18 cellular contexts compared by ENCODE assay signal in genomic region chr7:157553256-157553655, GRCh38.
"Had no signal": no experiment of that assay in that cellular context is flagged by ENCODE, and none has a peak within 500 bp of the region (broad histone marks: within the 10 kb centered on the region; RNA-seq: fewer than 3 reads in every experiment).

No MANE protein-coding gene starts in this region.

- H3K4me1 Mint-ChIP-seq: nephron had no signal

- DNase-seq: activated naive CD4-positive, alpha-beta T cell; body of pancreas; caudate nucleus; foreskin melanocyte; mesenchymal stem cell; psoas muscle; SIG-M5; stimulated activated CD4-positive, alpha-beta T cell treated with anti-CD3 and anti-CD28 coated beads, Interleukin-4, amount 100 ng/mL, for 24 hours; stomach; T-cell; testis had no signal

- H3K4me2 ChIP-seq: smooth muscle cell had no signal

- H3K27me3 ChIP-seq: body of pancreas, dorsolateral prefrontal cortex, right lobe of liver, stomach, testis had no signal

- H3K27ac Mint-ChIP-seq: activated T-helper 1 cell treated with anti-CD3 and anti-CD28 coated beads, Interleukin-12 subunit alpha, Interleukin-12 subunit beta, Interleukin-2, Interleukin-4 antibody, amounts not matched to agents 30 ng/mL and 10 ng/mL and 1 ng/mL, durations not matched to agents 14 hours and 24 hours and 36 hours; nephron; stimulated activated effector memory CD8-positive, alpha-beta T cell treated with anti-CD3 and anti-CD28 coated beads, Interleukin-12 subunit alpha, Interleukin-12 subunit beta, amount 100 ng/mL, for 72 hours; T-cell had no signal

- H3K4me3 Mint-ChIP-seq: activated T-helper 1 cell treated with anti-CD3 and anti-CD28 coated beads, Interleukin-12 subunit alpha, Interleukin-12 subunit beta, Interleukin-2, Interleukin-4 antibody, amounts not matched to agents 30 ng/mL and 10 ng/mL and 1 ng/mL, durations not matched to agents 14 hours and 24 hours and 36 hours; nephron; stimulated activated effector memory CD8-positive, alpha-beta T cell treated with anti-CD3 and anti-CD28 coated beads, Interleukin-12 subunit alpha, Interleukin-12 subunit beta, amount 100 ng/mL, for 72 hours; T-cell had no signal

- ATAC-seq: body of pancreas; psoas muscle; right lobe of liver; SK-N-SH treated with all-trans-retinoic acid at 6 μM for 48 hours; stimulated activated effector memory CD8-positive, alpha-beta T cell treated with anti-CD3 and anti-CD28 coated beads, Interleukin-12 subunit alpha, Interleukin-12 subunit beta, amount 100 ng/mL, for 72 hours; T-cell had no signal

- H3K4me3 ChIP-seq: body of pancreas, dorsolateral prefrontal cortex, psoas muscle, right lobe of liver, smooth muscle cell, stomach, testis had no signal

- H3K27me3 Mint-ChIP-seq: T-cell had no signal

- H3K9me3 Mint-ChIP-seq: activated T-helper 1 cell treated with anti-CD3 and anti-CD28 coated beads, Interleukin-12 subunit alpha, Interleukin-12 subunit beta, Interleukin-2, Interleukin-4 antibody, amounts not matched to agents 30 ng/mL and 10 ng/mL and 1 ng/mL, durations not matched to agents 14 hours and 24 hours and 36 hours; nephron; stimulated activated effector memory CD8-positive, alpha-beta T cell treated with anti-CD3 and anti-CD28 coated beads, Interleukin-12 subunit alpha, Interleukin-12 subunit beta, amount 100 ng/mL, for 72 hours; T-cell had no signal

- H3K4me1 ChIP-seq: body of pancreas, psoas muscle, right lobe of liver, stomach, testis had no signal

- H3K36me3 ChIP-seq: right lobe of liver had no signal

- H3K27ac ChIP-seq: body of pancreas, dorsolateral prefrontal cortex, psoas muscle, right lobe of liver, stomach, testis had no signal
